Comparison of ENCODE assay signal across 23 cellular contexts in the genomic region with DNA sequence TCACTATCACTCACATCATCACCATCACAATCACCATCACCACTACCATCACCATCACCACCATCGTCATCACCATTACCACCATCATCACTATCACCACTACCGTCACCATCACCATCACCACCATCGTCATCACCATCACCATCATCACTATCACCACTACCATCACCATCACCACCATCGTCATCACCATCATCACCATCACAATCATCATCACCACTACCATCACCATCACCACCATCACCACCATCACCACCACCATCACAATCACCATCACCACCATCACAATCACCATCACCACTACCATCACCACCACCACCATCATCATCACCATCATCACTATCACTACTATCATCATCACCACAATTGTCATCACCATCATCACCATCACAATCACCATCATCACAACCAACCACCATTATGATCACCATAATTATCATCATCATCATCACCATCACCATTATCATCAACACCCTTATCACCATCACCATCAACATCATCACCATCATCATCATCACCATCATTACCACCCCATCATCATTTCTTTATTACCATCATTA.
"Had no signal": no experiment of that assay in that cellular context is flagged by ENCODE, and none has a peak within 500 bp of the region (broad histone marks: within the 10 kb centered on the region; RNA-seq: fewer than 3 reads in every experiment).

No MANE protein-coding gene starts in this region.

- H3K9ac ChIP-seq: parathyroid adenoma had no signal

- H3K27me3 ChIP-seq: hepatocyte, uterus had no signal

- H3K9me3 ChIP-seq: psoas muscle, uterus had no signal

- H3K4me1 ChIP-seq: foreskin keratinocyte, parathyroid adenoma, psoas muscle, uterus had no signal

- ATAC-seq: effector memory CD8-positive, alpha-beta T cell; foreskin keratinocyte; left colon; left ventricle myocardium superior; psoas muscle; sciatic nerve; stimulated activated naive B cell treated with anti-CD40 and anti-IgM and Interleukin-4, amounts not matched to agents 10 μg/mL and 1 μg/mL and 100 μg/mL, for 72 hours; stimulated activated naive CD8-positive, alpha-beta T cell treated with anti-CD3 and anti-CD28 coated beads, Interleukin-15, amount 100 ng/mL, for 72 hours had no signal

- H3K4me3 ChIP-seq: hepatocyte, lung, psoas muscle, skin epidermis, uterus had no signal

- DNase-seq: effector memory CD8-positive, alpha-beta T cell; erythroblast; foreskin keratinocyte; kidney; left colon; left ventricle myocardium superior; mesenchymal stem cell; midbrain; naive B cell; psoas muscle; retina; stimulated activated CD4-positive, alpha-beta T cell treated with anti-CD3 and anti-CD28 coated beads, Interleukin-2, amount 100 ng/mL, for 24 hours; stimulated activated CD4-positive, alpha-beta T cell treated with anti-CD3 and anti-CD28 coated beads, Interleukin-4, amount 100 ng/mL, for 4 hours; stimulated activated naive B cell treated with anti-CD40 and anti-IgM and Interleukin-4, amounts not matched to agents 10 μg/mL and 1 μg/mL and 100 μg/mL, for 72 hours; stimulated activated naive CD8-positive, alpha-beta T cell treated with anti-CD3 and anti-CD28 coated beads, Interleukin-15, amount 100 ng/mL, for 72 hours; substantia nigra; trophoblast cell; uterus had no signal

- H3K4me2 ChIP-seq: hepatocyte had no signal

- H3K27ac ChIP-seq: foreskin keratinocyte, hepatocyte, parathyroid adenoma, psoas muscle, skin epidermis, uterus had no signal

- H2AFZ ChIP-seq: hepatocyte, parathyroid adenoma had no signal

- H3K36me3 ChIP-seq: uterus had no signal
